ENCODE assay signal across 8 cellular contexts in the genomic region with DNA sequence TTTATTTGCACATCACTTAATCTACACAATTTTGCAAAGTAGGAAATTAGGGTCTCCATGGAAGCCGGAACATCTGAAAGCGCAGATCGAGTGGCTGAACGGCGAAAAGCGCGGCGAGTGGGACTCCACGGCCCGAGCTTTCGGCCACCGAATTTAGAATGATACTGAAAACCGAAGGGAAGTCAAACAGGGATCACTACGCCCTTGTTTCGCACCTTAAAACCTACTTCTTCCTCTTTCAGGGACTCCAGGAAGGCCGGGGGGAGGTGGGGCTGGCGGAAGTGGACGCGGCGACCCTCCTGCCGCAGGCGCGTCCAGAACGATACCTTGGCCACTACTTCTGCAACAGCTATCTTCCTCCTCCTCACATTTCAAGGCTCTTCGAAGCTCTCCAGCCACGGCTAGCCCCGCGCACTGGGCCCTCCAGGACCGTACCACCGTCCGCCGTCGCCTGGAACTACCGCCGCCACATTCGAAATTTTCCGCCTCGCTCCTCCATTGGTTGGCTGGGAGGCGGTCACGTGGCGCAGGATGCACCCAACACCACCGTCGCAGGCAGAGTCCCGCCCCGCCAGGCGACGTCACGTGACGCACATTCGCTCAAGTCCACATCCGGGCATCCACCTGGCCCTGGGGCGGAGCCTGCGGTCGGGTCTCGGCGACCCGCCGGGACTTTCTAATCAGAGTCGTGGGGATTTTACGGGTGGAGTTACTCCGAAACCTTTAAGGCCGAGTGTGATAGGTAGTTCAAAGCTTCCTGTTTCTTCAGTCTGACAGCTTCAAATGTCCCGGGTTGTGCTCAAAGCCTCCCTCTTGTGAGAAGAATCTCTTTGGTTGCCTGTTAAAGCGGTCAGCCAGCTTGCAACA. TPM values are rescaled to one million over a fixed set of nuclear protein-coding genes. Genes with fewer than 3 reads are reported as not detected.
A peak's percentile ranks its signal among the peaks of the same experiment; 100 is the strongest.
DNase-seq lines count a peak whose midpoint lies in the region; ATAC-seq, FAIRE-seq and TF ChIP-seq lines count a peak whose summit lies in the region.

Gene SGO1 (minus strand): TSS at position 474 of the 867 bp plus-strand sequence. CDS start 2,179 bp downstream, outside the sequence.

- TF ChIP-seq EP300 in HepG2 (IDR thresholded peaks at IDR 0.05; ENCODE audit: low read depth in 2 of 2, low read length in 2 of 2) (no peak), HepG2 (CRISPR knock-in tag; IDR thresholded peaks at IDR 0.05; ENCODE audit: borderline replicate concordance) (no peak)

- H3K27ac Mint-ChIP-seq in CD14-positive monocyte, result no peak within 1 kb of the TSS

- in situ Hi-C loops in HepG2 (cut with HindIII; ENCODE audit: extremely low pct_ligation_motif_present, low pct_unique_long_range_greater_than_20kb), result no loop called here

- no peak within 1 kb of the TSS for H3K4me3 Mint-ChIP-seq in CD14-positive monocyte

- TF ChIP-seq POLR2A in HepG2 (IDR thresholded peaks at IDR 0.05; ENCODE audit: insufficient read depth in 1 of 2, low read depth in 2 of 2, low read length in 2 of 2), result peak; percentile 77 to 88

- H3K36me3 ChIP-seq in HepG2 (replicated peaks in 1 of 2; ENCODE audit: control insufficient read depth in 1 of 2, insufficient read depth in 2 of 2, low read length in 2 of 2), result peaks cover 0 to 19% of the 10 kb centered on the region in 2 experiments; a peak in 3 of 5 replicates

- no peaks in the 10 kb centered on the region for H4K20me1 ChIP-seq in HepG2 (ENCODE audit: insufficient read depth, low read length)

- peak; percentile 92 for ATAC-seq in GM19395 (IDR thresholded peaks at IDR 0.05; ENCODE audit: unreplicated experiment)
- peak; percentile 93 for ATAC-seq in HG03558 (IDR thresholded peaks at IDR 0.05; ENCODE audit: extremely low read depth, unreplicated experiment)
- ATAC-seq in HepG2, result peak; percentile 98

- peaks cover 4 to 14% of the 10 kb centered on the region in 2 donors for H3K36me3 Mint-ChIP-seq in CD14-positive monocyte

- POLR2A ChIA-PET in HepG2 (lab: Yijun Ruan, JAX), result no interaction called here

- H3K27me3 Mint-ChIP-seq in CD14-positive monocyte (ENCODE audit: low read depth in 3 of 3), result no peaks in the 10 kb centered on the region

- TF ChIP-seq CTCF in CD14-positive monocyte (IDR thresholded peaks at IDR 0.05) (no peak), dorsolateral prefrontal cortex (IDR thresholded peaks at IDR 0.05 in 54 of 56, conservative IDR thresholded peaks at IDR 0.05 in 2 of 56; ENCODE audit: low read depth in 1 of 56, partially characterized antibody in 56 of 56) (peak in 36 of 56 donors; percentile 3 to 56 (median 26)), HepG2 (CRISPR knock-in tag; IDR thresholded peaks at IDR 0.05) (0 out of 2 replicates have a peak, but pooled peaks have one; percentile 6)

- no peaks in the 10 kb centered on the region for H3K9me3 ChIP-seq in HepG2 (ENCODE audit: low read length)

- WGBS in HepG2 (ENCODE audit: low lambda C conversion rate), result 0% methylated on average over 17 of the region's 64 CpGs

- H3K4me3 ChIP-seq in dorsolateral prefrontal cortex (peak within 1 kb of the TSS; percentile 55 to 98 (median 77)), HepG2 (replicated peaks in 1 of 3; ENCODE audit: insufficient read depth in 1 of 3, low read depth in 2 of 3, low read length in 3 of 3) (peak within 1 kb of the TSS; percentile 91 to 99 (median 93))

- H3K9ac ChIP-seq in HepG2 (ENCODE audit: insufficient read depth, low read depth, low read length), result peak within 1 kb of the TSS; percentile 96

- FAIRE-seq in HepG2 (lab: Jason Lieb, UNC), result peak; percentile 88

- peak within 1 kb of the TSS; percentile 76 for H3K4me2 ChIP-seq in HepG2 (ENCODE audit: low read depth, low read length)

- no peak for TF ChIP-seq RAD21 in HepG2 (CRISPR knock-in tag; IDR thresholded peaks at IDR 0.05)

- H3K9me3 Mint-ChIP-seq in CD14-positive monocyte, result no peaks in the 10 kb centered on the region

- no peaks in the 10 kb centered on the region for H3K27me3 ChIP-seq in dorsolateral prefrontal cortex
- no peaks in the 10 kb centered on the region; a peak in 1 of 5 replicates for H3K27me3 ChIP-seq in HepG2 (ENCODE audit: control insufficient read depth in 1 of 2, insufficient read depth in 2 of 2, low read length in 2 of 2)

- peaks cover 21% of the 10 kb centered on the region for H3K4me1 ChIP-seq in HepG2 (ENCODE audit: insufficient read depth, low read length)

- DNase-seq in CD14-positive monocyte (ENCODE audit: low spot score) (peak; percentile 99), NCI-H748 treated with DMSO at 0.1 percent for 48 hours (lab: John Stamatoyannopoulos, UW) (peak; percentile 86), dorsolateral prefrontal cortex (peak; percentile 99), HepG2 (ENCODE audit: low spot score) (peak; percentile 94)
- DNase-seq in activated CD4-positive, alpha-beta T cell treated with anti-CD3 and anti-CD28 coated beads, Interleukin-2, amount 50 U/mL, for 24 hours (ENCODE audit: low read depth in 1 of 2, low spot score in 1 of 2), result peak; percentile 99 to 100
- DNase-seq in stimulated activated CD4-positive, alpha-beta T cell treated with anti-CD3 and anti-CD28 coated beads, Interleukin-4, amount 100 ng/mL, for 1 hour, result peak; percentile 100

- H3K79me2 ChIP-seq in HepG2 (ENCODE audit: insufficient read depth, low read length), result peaks cover 23% of the 10 kb centered on the region

- H3K27ac ChIP-seq in dorsolateral prefrontal cortex (peak within 1 kb of the TSS; percentile 58 to 97 (median 90)), HepG2 (ENCODE audit: extremely low read length, insufficient read depth, low read length) (peak within 1 kb of the TSS; percentile 91)

- H2AFZ ChIP-seq in HepG2 (ENCODE audit: low read length), result peak within 1 kb of the TSS; percentile 96

- CTCF ChIA-PET in HepG2 (lab: Yijun Ruan, JAX; ENCODE audit: low intra/inter-chr PET ratio, low total read pairs), result no interaction called here

- intact Hi-C loops in CD14-positive monocyte (cut with micrococcal nuclease), result loop anchor here (2.0 to 10.0 kb wide), 4 partner anchors 61 to 239 kb away; partner anchors contain the start of genes KAT2B (in 2 of the 2) and RAB5A (in 2 of the 2)
- intact Hi-C loops in dorsolateral prefrontal cortex (cut with DNase I), result loop anchor here (1.0 to 5.0 kb wide), 6 partner anchors 44 to 299 kb away; partner anchors contain the start of genes RAB5A (in 2 of the 2) and KAT2B (in 1 of the 2)
- intact Hi-C loops in HepG2 (cut with micrococcal nuclease; ENCODE audit: unreplicated experiment), result loop anchor here (5.0 to 10.0 kb wide), 2 partner anchors 241 to 299 kb away; partner anchors contain the start of gene RAB5A

- BruUV-seq in HepG2 (replicated peaks; lab: Mats Ljungman, UMichigan), result TSS peak; percentile 84

- H3K4me1 Mint-ChIP-seq in CD14-positive monocyte, result peaks cover 2% of the 10 kb centered on the region

TF ChIP-seq in HepG2, 621 proteins besides CTCF, POLR2A, EP300 and RAD21 (continues in another document):
- TF ChIP-seq MEF2D (CRISPR knock-in tag; IDR thresholded peaks at IDR 0.05) (peak; percentile 81; the same call in 1 of the 2 replicates), REL (CRISPR knock-in tag; conservative IDR thresholded peaks at IDR 0.05) (peak; percentile 96), ZNF101 (CRISPR knock-in tag; IDR thresholded peaks at IDR 0.05; ENCODE audit: borderline replicate concordance, low read depth) (no peak)

RNA-seq across cellular contexts. Expression of gene SGO1, which starts in this region (rescaled TPM):
- under 1 TPM; 0.07 to 0.42 TPM for polyA plus RNA-seq in CD14-positive monocyte
- total RNA-seq in dorsolateral prefrontal cortex, result under 1 TPM in 15 of 120 experiments, not detected in 105; 0.19 to 0.95 (median 0.43) TPM
- 16.1 and 23.8 TPM in 2 replicates for total RNA-seq in HepG2 (2016; rRNA removed; fragmentation: Illumina TruSeq; extraction: Trizol)
- total RNA-seq in HepG2 (2016; cell fraction: cytosol; rRNA removed; fragmentation: Illumina TruSeq; extraction: Trizol; ENCODE audit: low read depth), result 6.4 and 6.9 TPM in 2 replicates
- total RNA-seq in HepG2 (2016; cell fraction: insoluble cytoplasmic fraction; rRNA removed; fragmentation: Illumina TruSeq; extraction: Trizol), result 15.3 and 19.8 TPM in 2 replicates
- total RNA-seq in HepG2 (2016; cell fraction: membrane; rRNA removed; fragmentation: Illumina TruSeq; extraction: Trizol), result 15.4 and 15.5 TPM in 2 replicates
- 14.4 and 14.6 TPM in 2 replicates for total RNA-seq in HepG2 (2016; cell fraction: nucleus; rRNA removed; fragmentation: Illumina TruSeq; extraction: Trizol)
- 1.4 and 2.1 TPM in 2 replicates for polyA plus RNA-seq in HepG2 (2011; rRNA removed)
- polyA plus RNA-seq in HepG2 (2011; cell fraction: cytosol; rRNA removed), result 0.97 and 1.4 TPM in 2 replicates
- polyA plus RNA-seq in HepG2 (2011; cell fraction: nucleus; rRNA removed), result 0.50 and 1.2 TPM in 2 replicates
- polyA plus RNA-seq in HepG2 (2012), result 2.4 and 5.4 TPM in 2 replicates
- polyA plus RNA-seq in HepG2 (2016; cell fraction: cytosol; fragmentation: Illumina TruSeq; extraction: Trizol; ENCODE audit: low read depth), result 4.9 and 5.5 TPM in 2 replicates
- polyA plus RNA-seq in HepG2 (2016; cell fraction: insoluble cytoplasmic fraction; fragmentation: Illumina TruSeq; extraction: Trizol; ENCODE audit: low read depth), result 22.0 and 23.5 TPM in 2 replicates
- 8.3 and 10.1 TPM in 2 replicates for polyA plus RNA-seq in HepG2 (2016; cell fraction: membrane; fragmentation: Illumina TruSeq; extraction: Trizol; ENCODE audit: low read depth)
- 13.8 TPM in 2 replicates for polyA plus RNA-seq in HepG2 (2016; cell fraction: nucleus; fragmentation: Illumina TruSeq; extraction: Trizol; ENCODE audit: insufficient read depth, low read depth)
- 0.90 and 4.6 TPM in 2 replicates for polyA minus RNA-seq in HepG2 (2011; rRNA and poly(A)+ RNA removed; ENCODE audit: low replicate concordance)
- polyA minus RNA-seq in HepG2 (2011; cell fraction: cytosol; rRNA and poly(A)+ RNA removed), result 2.0 and 3.3 TPM in 2 replicates
- 6.8 and 11.5 TPM in 2 replicates for polyA minus RNA-seq in HepG2 (2011; cell fraction: nucleus; rRNA and poly(A)+ RNA removed)

Comparison
In these comparisons a context has a peak if more than half of its experiments do, and no peak if none do; other contexts are left out.
1. Peak in every context shown above with its lines: DNase-seq, ATAC-seq, H3K4me3 ChIP-seq and H3K27ac ChIP-seq.
2. Peak in DNase-seq in CD14-positive monocyte; RNA of the gene not detected or under 1 TPM.
3. Peak in DNase-seq, H3K4me3 ChIP-seq and H3K27ac ChIP-seq in dorsolateral prefrontal cortex; RNA of the gene not detected or under 1 TPM.